In the genomic region with DNA sequence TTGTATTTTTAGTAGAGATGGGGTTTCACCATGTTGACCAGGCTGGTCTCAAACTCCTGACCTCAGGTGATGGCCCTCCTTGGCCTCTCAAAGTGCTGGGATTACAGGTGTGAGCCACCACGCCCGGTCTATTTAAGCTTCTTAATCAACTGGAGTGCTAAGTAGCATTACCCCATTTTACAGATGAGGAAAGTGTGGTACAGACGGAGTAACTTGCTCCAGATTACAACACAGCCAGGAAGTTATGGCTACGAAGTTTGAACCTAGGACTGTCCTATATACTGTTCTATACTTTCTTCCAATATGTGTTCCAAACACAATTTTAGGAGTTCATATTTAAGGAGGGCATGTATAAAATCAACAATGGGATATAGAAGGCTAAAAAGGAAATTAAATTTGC, we compare ENCODE assay signal across 16 cellular contexts.
"Had no signal": no experiment of that assay in that cellular context is flagged by ENCODE, and none has a peak within 500 bp of the region (broad histone marks: within the 10 kb centered on the region; RNA-seq: fewer than 3 reads in every experiment).

No MANE protein-coding gene starts in this region.

- H3K36me3 ChIP-seq: MG63, SJSA1 had no signal

- H3K9me3 ChIP-seq: MG63, SJSA1 had no signal

- H3K27me3 ChIP-seq: MG63, SJSA1 had no signal

- H3K27ac ChIP-seq: SJSA1, SK-N-MC had no signal

- FAIRE-seq: RCC 7860 had no signal

- ATAC-seq: PC-3 had no signal

- DNase-seq: Karpas-422, KG1, MG63, NCI-H1105 treated with DMSO at 0.1 percent for 48 hours, NCI-H1417 treated with DMSO at 0.1 percent for 48 hours, NCI-H1694 treated with DMSO at 0.1 percent for 48 hours, NCI-H2107, NCI-H2227 treated with DMSO at 0.1 percent for 48 hours, NCI-H524, PC-3, Right ventricle myocardium superior, RPMI8226, SIG-M5 had no signal

- H3K4me3 ChIP-seq: MG63, SJSA1, SK-N-MC had no signal
